ENCODE assay signal across 22 cellular contexts in the genomic region with DNA sequence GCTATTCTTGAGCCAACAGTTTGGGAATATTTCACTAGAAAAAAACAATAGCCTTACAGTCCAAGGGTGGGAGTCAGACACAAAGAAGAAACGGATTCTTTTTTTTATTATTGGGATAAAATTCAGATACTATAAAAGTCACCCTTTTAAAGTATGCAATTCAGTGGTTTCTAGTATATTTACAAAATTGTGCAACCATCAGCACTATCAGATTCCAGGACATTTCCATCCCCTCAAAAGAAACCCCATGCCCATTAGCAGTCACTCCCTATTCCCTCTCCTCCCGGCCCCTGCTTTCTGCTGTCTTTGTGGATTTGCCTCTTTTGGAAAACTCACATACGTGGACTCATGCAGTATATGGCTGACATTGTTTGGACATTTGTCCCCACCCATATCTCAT.
"Had no signal": no experiment of that assay in that cellular context is flagged by ENCODE, and none has a peak within 500 bp of the region (broad histone marks: within the 10 kb centered on the region; RNA-seq: fewer than 3 reads in every experiment).

No MANE protein-coding gene starts in this region.

- H3K4me3 Mint-ChIP-seq: IgD-negative memory B cell had no signal

- H3K27ac Mint-ChIP-seq: IgD-negative memory B cell had no signal

- H3K27me3 Mint-ChIP-seq: IgD-negative memory B cell had no signal

- H3K27ac ChIP-seq: KMS-11 had no signal

- H3K36me3 Mint-ChIP-seq: IgD-negative memory B cell had no signal

- ATAC-seq: K562 had no signal

- H3K9me3 ChIP-seq: SK-N-SH had no signal

- FAIRE-seq: K562, RCC 7860 had no signal

- H3K4me3 ChIP-seq: K562 had no signal

- H3K9ac ChIP-seq: KMS-11, SK-N-SH had no signal

- DNase-seq: Kasumi-1, MV-4-11, NCI-H1048, NCI-H1105, NCI-H1417, NCI-H1436 treated with DMSO at 0.1 percent for 48 hours, NCI-H1694, NCI-H187 treated with DMSO at 0.1 percent for 48 hours, NCI-H2029 treated with DMSO at 0.1 percent for 48 hours, NCI-H2171 treated with DMSO at 0.1 percent for 48 hours, NCI-H2227 treated with DMSO at 0.1 percent for 48 hours, NCI-H524, NCI-H526 treated with DMSO at 0.1 percent for 48 hours, NCI-H748 treated with DMSO at 0.1 percent for 48 hours, RPMI8226, SHP77, SK-N-SH, SW 1271 had no signal

- H3K4me2 ChIP-seq: KMS-11, SK-N-SH had no signal
